ENCODE assay signal across 2 cellular contexts in the genomic region with DNA sequence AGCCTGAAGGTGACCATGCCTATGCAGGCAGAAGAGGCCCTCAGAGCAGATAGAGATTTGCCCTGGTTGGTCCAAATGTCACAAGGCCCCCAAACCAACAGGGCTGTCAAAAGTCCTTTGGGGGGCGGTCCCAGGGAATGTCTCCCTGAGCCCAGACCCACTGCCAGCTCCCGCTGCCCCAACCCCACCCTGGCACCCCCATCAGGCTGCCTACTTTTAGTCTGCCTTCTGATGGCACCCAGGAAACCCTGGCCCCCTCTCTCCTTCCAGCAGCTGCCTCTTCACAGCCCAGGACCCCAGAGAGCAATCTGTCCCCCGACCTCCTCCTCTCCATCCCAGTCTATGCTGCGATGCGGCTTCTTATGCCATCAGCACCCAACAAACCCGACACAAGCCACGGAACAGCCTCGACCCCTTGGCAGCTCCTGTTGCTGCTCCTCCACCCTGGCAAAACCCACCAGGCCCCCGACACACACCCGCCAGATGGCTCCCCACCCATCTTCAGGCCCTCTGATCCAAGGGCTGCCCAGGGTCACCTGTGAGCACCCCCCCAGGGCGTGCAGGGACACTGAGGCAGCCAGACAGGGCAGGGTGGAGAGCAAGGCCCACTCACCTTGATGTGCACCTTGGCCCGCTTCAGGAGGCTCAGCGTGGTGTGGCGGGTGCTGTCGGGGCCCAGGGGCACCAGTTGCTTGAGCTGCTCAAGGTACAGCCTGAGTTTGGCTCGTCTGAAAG.
TF ChIP-seq lines count a peak whose summit lies in the region.

No MANE protein-coding gene starts in this region.

TF ChIP-seq in SK-N-SH, 30 proteins besides CTCF, POLR2A, EP300 and RAD21 (continued from another document):
- TF ChIP-seq, protein P1, sequence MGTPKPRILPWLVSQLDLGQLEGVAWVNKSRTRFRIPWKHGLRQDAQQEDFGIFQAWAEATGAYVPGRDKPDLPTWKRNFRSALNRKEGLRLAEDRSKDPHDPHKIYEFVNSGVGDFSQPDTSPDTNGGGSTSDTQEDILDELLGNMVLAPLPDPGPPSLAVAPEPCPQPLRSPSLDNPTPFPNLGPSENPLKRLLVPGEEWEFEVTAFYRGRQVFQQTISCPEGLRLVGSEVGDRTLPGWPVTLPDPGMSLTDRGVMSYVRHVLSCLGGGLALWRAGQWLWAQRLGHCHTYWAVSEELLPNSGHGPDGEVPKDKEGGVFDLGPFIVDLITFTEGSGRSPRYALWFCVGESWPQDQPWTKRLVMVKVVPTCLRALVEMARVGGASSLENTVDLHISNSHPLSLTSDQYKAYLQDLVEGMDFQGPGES (IDR thresholded peaks at IDR 0.05; ENCODE audit: low read depth, low read length) = no peak
- no peak for TF ChIP-seq EZH2phosphoT487 (IDR thresholded peaks at IDR 0.05; ENCODE audit: borderline replicate concordance, low read depth)
- no peak for TF ChIP-seq NRF1 (IDR thresholded peaks at IDR 0.05; ENCODE audit: low read depth, low read length)
- no peak for TF ChIP-seq FOXJ3 (CRISPR knock-in tag; IDR thresholded peaks at IDR 0.05)
- TF ChIP-seq GABPA (IDR thresholded peaks at IDR 0.05; ENCODE audit: low read depth) = no peak
- no peak for TF ChIP-seq NFIC (IDR thresholded peaks at IDR 0.05; ENCODE audit: borderline replicate concordance)
- TF ChIP-seq CHD2 (IDR thresholded peaks at IDR 0.05; ENCODE audit: low read length, partially characterized antibody) = no peak
- TF ChIP-seq FOXM1 (IDR thresholded peaks at IDR 0.05; ENCODE audit: low read depth) = no peak
- TF ChIP-seq TAF1 (IDR thresholded peaks at IDR 0.05; ENCODE audit: borderline replicate concordance, low read depth, low read length) = no peak
- TF ChIP-seq, protein P2, sequence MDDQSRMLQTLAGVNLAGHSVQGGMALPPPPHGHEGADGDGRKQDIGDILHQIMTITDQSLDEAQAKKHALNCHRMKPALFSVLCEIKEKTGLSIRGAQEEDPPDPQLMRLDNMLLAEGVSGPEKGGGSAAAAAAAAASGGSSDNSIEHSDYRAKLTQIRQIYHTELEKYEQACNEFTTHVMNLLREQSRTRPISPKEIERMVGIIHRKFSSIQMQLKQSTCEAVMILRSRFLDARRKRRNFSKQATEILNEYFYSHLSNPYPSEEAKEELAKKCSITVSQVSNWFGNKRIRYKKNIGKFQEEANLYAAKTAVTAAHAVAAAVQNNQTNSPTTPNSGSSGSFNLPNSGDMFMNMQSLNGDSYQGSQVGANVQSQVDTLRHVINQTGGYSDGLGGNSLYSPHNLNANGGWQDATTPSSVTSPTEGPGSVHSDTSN (IDR thresholded peaks at IDR 0.05) = no peak
- TF ChIP-seq MXI1 (IDR thresholded peaks at IDR 0.05; ENCODE audit: low read depth, low read length) = no peak
- TF ChIP-seq RCOR1 (IDR thresholded peaks at IDR 0.05; ENCODE audit: low read length) = no peak
- TF ChIP-seq SIN3A (IDR thresholded peaks at IDR 0.05; ENCODE audit: borderline replicate concordance, low read depth, low read length) = no peak
- no peak for TF ChIP-seq FOSL2 (IDR thresholded peaks at IDR 0.05; ENCODE audit: borderline replicate concordance, low read depth)
- TF ChIP-seq MEF2A (IDR thresholded peaks at IDR 0.05; ENCODE audit: borderline replicate concordance, low read depth) = no peak
- no peak for TF ChIP-seq RFX5 (IDR thresholded peaks at IDR 0.05; ENCODE audit: low read length)

TF ChIP-seq in SK-N-SH treated with all-trans-retinoic acid at 6 μM for 48 hours, 23 proteins besides CTCF, POLR2A, EP300 and RAD21 (continued from another document):
- TF ChIP-seq, protein P3, sequence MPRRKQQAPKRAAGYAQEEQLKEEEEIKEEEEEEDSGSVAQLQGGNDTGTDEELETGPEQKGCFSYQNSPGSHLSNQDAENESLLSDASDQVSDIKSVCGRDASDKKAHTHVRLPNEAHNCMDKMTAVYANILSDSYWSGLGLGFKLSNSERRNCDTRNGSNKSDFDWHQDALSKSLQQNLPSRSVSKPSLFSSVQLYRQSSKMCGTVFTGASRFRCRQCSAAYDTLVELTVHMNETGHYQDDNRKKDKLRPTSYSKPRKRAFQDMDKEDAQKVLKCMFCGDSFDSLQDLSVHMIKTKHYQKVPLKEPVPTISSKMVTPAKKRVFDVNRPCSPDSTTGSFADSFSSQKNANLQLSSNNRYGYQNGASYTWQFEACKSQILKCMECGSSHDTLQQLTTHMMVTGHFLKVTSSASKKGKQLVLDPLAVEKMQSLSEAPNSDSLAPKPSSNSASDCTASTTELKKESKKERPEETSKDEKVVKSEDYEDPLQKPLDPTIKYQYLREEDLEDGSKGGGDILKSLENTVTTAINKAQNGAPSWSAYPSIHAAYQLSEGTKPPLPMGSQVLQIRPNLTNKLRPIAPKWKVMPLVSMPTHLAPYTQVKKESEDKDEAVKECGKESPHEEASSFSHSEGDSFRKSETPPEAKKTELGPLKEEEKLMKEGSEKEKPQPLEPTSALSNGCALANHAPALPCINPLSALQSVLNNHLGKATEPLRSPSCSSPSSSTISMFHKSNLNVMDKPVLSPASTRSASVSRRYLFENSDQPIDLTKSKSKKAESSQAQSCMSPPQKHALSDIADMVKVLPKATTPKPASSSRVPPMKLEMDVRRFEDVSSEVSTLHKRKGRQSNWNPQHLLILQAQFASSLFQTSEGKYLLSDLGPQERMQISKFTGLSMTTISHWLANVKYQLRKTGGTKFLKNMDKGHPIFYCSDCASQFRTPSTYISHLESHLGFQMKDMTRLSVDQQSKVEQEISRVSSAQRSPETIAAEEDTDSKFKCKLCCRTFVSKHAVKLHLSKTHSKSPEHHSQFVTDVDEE (CRISPR knock-in tag; IDR thresholded peaks at IDR 0.05) = no peak
- TF ChIP-seq, protein P4, sequence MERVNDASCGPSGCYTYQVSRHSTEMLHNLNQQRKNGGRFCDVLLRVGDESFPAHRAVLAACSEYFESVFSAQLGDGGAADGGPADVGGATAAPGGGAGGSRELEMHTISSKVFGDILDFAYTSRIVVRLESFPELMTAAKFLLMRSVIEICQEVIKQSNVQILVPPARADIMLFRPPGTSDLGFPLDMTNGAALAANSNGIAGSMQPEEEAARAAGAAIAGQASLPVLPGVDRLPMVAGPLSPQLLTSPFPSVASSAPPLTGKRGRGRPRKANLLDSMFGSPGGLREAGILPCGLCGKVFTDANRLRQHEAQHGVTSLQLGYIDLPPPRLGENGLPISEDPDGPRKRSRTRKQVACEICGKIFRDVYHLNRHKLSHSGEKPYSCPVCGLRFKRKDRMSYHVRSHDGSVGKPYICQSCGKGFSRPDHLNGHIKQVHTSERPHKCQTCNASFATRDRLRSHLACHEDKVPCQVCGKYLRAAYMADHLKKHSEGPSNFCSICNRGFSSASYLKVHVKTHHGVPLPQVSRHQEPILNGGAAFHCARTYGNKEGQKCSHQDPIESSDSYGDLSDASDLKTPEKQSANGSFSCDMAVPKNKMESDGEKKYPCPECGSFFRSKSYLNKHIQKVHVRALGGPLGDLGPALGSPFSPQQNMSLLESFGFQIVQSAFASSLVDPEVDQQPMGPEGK (CRISPR knock-in tag; IDR thresholded peaks at IDR 0.05; ENCODE audit: borderline replicate concordance) = no peak
- TF ChIP-seq PPARA (CRISPR knock-in tag; IDR thresholded peaks at IDR 0.05; ENCODE audit: borderline replicate concordance) (no peak), ARNTL (CRISPR knock-in tag; IDR thresholded peaks at IDR 0.05; ENCODE audit: borderline replicate concordance, low read depth) (no peak), CSDC2 (CRISPR knock-in tag; IDR thresholded peaks at IDR 0.05) (no peak), ZFP3 (CRISPR knock-in tag; IDR thresholded peaks at IDR 0.05) (no peak), ZFP30 (CRISPR knock-in tag; IDR thresholded peaks at IDR 0.05) (no peak), TOX (CRISPR knock-in tag; IDR thresholded peaks at IDR 0.05; ENCODE audit: borderline replicate concordance) (no peak), ZNF8 (CRISPR knock-in tag; IDR thresholded peaks at IDR 0.05) (no peak), ESRRG (CRISPR knock-in tag; IDR thresholded peaks at IDR 0.05) (no peak), GLIS3 (CRISPR knock-in tag; IDR thresholded peaks at IDR 0.05) (no peak), ISL1 (CRISPR knock-in tag; IDR thresholded peaks at IDR 0.05) (no peak), RARB (CRISPR knock-in tag; IDR thresholded peaks at IDR 0.05) (no peak)
- TF ChIP-seq, protein P5, sequence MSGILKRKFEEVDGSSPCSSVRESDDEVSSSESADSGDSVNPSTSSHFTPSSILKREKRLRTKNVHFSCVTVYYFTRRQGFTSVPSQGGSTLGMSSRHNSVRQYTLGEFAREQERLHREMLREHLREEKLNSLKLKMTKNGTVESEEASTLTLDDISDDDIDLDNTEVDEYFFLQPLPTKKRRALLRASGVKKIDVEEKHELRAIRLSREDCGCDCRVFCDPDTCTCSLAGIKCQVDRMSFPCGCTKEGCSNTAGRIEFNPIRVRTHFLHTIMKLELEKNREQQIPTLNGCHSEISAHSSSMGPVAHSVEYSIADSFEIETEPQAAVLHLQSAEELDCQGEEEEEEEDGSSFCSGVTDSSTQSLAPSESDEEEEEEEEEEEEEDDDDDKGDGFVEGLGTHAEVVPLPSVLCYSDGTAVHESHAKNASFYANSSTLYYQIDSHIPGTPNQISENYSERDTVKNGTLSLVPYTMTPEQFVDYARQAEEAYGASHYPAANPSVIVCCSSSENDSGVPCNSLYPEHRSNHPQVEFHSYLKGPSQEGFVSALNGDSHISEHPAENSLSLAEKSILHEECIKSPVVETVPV (CRISPR knock-in tag; IDR thresholded peaks at IDR 0.05) = no peak
- TF ChIP-seq, protein P6, sequence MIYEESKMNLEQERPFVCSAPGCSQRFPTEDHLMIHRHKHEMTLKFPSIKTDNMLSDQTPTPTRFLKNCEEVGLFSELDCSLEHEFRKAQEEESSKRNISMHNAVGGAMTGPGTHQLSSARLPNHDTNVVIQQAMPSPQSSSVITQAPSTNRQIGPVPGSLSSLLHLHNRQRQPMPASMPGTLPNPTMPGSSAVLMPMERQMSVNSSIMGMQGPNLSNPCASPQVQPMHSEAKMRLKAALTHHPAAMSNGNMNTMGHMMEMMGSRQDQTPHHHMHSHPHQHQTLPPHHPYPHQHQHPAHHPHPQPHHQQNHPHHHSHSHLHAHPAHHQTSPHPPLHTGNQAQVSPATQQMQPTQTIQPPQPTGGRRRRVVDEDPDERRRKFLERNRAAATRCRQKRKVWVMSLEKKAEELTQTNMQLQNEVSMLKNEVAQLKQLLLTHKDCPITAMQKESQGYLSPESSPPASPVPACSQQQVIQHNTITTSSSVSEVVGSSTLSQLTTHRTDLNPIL (CRISPR knock-in tag; IDR thresholded peaks at IDR 0.05; ENCODE audit: low read depth) = no peak
- TF ChIP-seq, protein P7, sequence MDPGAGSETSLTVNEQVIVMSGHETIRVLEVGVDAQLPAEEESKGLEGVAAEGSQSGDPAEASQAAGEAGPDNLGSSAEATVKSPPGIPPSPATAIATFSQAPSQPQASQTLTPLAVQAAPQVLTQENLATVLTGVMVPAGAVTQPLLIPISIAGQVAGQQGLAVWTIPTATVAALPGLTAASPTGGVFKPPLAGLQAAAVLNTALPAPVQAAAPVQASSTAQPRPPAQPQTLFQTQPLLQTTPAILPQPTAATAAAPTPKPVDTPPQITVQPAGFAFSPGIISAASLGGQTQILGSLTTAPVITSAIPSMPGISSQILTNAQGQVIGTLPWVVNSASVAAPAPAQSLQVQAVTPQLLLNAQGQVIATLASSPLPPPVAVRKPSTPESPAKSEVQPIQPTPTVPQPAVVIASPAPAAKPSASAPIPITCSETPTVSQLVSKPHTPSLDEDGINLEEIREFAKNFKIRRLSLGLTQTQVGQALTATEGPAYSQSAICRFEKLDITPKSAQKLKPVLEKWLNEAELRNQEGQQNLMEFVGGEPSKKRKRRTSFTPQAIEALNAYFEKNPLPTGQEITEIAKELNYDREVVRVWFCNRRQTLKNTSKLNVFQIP (CRISPR knock-in tag; IDR thresholded peaks at IDR 0.05; ENCODE audit: borderline replicate concordance, low read depth) = no peak
